Comparison of ENCODE assay signal across 10 cellular contexts in genomic region chr15:85584791-85585360, GRCh38.
DNase-seq lines count a peak whose midpoint lies in the region; ATAC-seq and TF ChIP-seq lines count a peak whose summit lies in the region.
"Had no signal": no experiment of that assay in that cellular context is flagged by ENCODE, and none has a peak within 500 bp of the region (broad histone marks: within the 10 kb centered on the region; RNA-seq: fewer than 3 reads in every experiment).

No MANE protein-coding gene starts in this region.

- H3K27ac Mint-ChIP-seq in immature natural killer cell (peak overlapping the region; percentile 55 to 93 (median 78)), progenitor cell of endocrine pancreas (no peak overlapping the region)

- H3K36me3 ChIP-seq in SU-DHL-6 (ENCODE audit: low read length) (peaks cover 33% of the 10 kb centered on the region; the same call in 1 of the 2 replicates), suprapubic skin (peaks cover 23% of the 10 kb centered on the region)

- H3K4me2 ChIP-seq in SU-DHL-6 (ENCODE audit: low read depth, low read length, poor library complexity, severe bottlenecking), result peak overlapping the region; percentile 56

- peaks cover 71% of the 10 kb centered on the region for H3K4me1 Mint-ChIP-seq in activated T-cell treated with anti-CD3 and anti-CD28 coated beads, Interleukin-2, amount 50 U/mL, for 4 hours (ENCODE audit: low read depth)
- H3K4me1 Mint-ChIP-seq in immature natural killer cell (peaks cover 71 to 89% of the 10 kb centered on the region in 2 donors), progenitor cell of endocrine pancreas (ENCODE audit: low read depth) (peaks cover 16% of the 10 kb centered on the region)

- TF ChIP-seq CTCF in SU-DHL-6 (IDR thresholded peaks at IDR 0.05; ENCODE audit: insufficient read depth, low read length, poor library complexity, severe bottlenecking) (no peak), suprapubic skin (IDR thresholded peaks at IDR 0.05) (no peak), progenitor cell of endocrine pancreas (IDR thresholded peaks at IDR 0.05; ENCODE audit: unreplicated experiment) (no peak)

- H3K27ac ChIP-seq in SU-DHL-6 (ENCODE audit: low read depth, low read length) (peak overlapping the region; percentile 65; the same call in 1 of the 2 replicates), suprapubic skin (no peak overlapping the region)

- no peak overlapping the region for H2AFZ ChIP-seq in SU-DHL-6 (ENCODE audit: low read depth, low read length, severe bottlenecking)

- H3K27me3 ChIP-seq in SU-DHL-6 (ENCODE audit: low read length), result no peaks in the 10 kb centered on the region
- H3K27me3 ChIP-seq in suprapubic skin, result no peaks in the 10 kb centered on the region

- 55% methylated on average over 5 of the region's 5 CpGs for WGBS in suprapubic skin

- H3K4me3 ChIP-seq in SU-DHL-6 (ENCODE audit: insufficient read depth, low read length, poor library complexity, severe bottlenecking) (no peak overlapping the region), suprapubic skin (peak overlapping the region; percentile 45)
- H3K4me3 ChIP-seq: mucosa of descending colon had no signal

- H3K4me1 ChIP-seq in suprapubic skin, result peaks cover 72% of the 10 kb centered on the region

- H4K20me1 ChIP-seq in SU-DHL-6 (ENCODE audit: low read depth, low read length), result peaks cover 3% of the 10 kb centered on the region; the same call in 1 of the 2 replicates

- peaks cover 52% of the 10 kb centered on the region for H3K36me3 Mint-ChIP-seq in activated T-cell treated with anti-CD3 and anti-CD28 coated beads, Interleukin-2, amount 50 U/mL, for 4 hours (ENCODE audit: insufficient read depth)
- H3K36me3 Mint-ChIP-seq in immature natural killer cell, result peaks cover 8 to 31% (median 14%) of the 10 kb centered on the region in 3 donors
- peaks cover 17% of the 10 kb centered on the region for H3K36me3 Mint-ChIP-seq in progenitor cell of endocrine pancreas (ENCODE audit: insufficient read depth)

- TF ChIP-seq EP300 in suprapubic skin (IDR thresholded peaks at IDR 0.05), result no peak

- H3K9ac ChIP-seq in SU-DHL-6 (ENCODE audit: low read length), result no peak overlapping the region

- ATAC-seq in activated T-cell treated with anti-CD3 and anti-CD28 coated beads, Interleukin-2, amount 50 U/mL, for 4 hours, result no peak
- ATAC-seq: mucosa of descending colon had no signal

- H3K27me3 Mint-ChIP-seq in activated T-cell treated with anti-CD3 and anti-CD28 coated beads, Interleukin-2, amount 50 U/mL, for 4 hours (ENCODE audit: low read depth), result no peaks in the 10 kb centered on the region
- H3K27me3 Mint-ChIP-seq in immature natural killer cell (ENCODE audit: low read depth in 3 of 3) (peaks cover 8 to 11% (median 9%) of the 10 kb centered on the region in 3 donors), progenitor cell of endocrine pancreas (no peaks in the 10 kb centered on the region)

- TF ChIP-seq POLR2A in suprapubic skin (IDR thresholded peaks at IDR 0.05), result no peak

- H3K9me3 Mint-ChIP-seq in activated T-cell treated with anti-CD3 and anti-CD28 coated beads, Interleukin-2, amount 50 U/mL, for 4 hours, result no peaks in the 10 kb centered on the region
- no peaks in the 10 kb centered on the region for H3K9me3 Mint-ChIP-seq in immature natural killer cell
- H3K9me3 Mint-ChIP-seq in progenitor cell of endocrine pancreas (ENCODE audit: low read depth), result no peaks in the 10 kb centered on the region
- H3K9me3 Mint-ChIP-seq: T-helper 1 cell treated with Interleukin-12 subunit alpha and Interleukin-12 subunit beta and Interleukin-4 antibody, amounts not matched to agents 30 μg/mL and 1 μg/mL, for 36 hours had no signal

- peaks cover 85% of the 10 kb centered on the region for H3K79me2 ChIP-seq in SU-DHL-6 (ENCODE audit: insufficient read depth, low read length)

- peaks cover 18% of the 10 kb centered on the region for H3F3A ChIP-seq in SU-DHL-6 (ENCODE audit: insufficient read depth)

- H3K9me2 ChIP-seq in SU-DHL-6 (replicated peaks; ENCODE audit: insufficient read depth, low read length), result no peaks in the 10 kb centered on the region

- DNase-seq in activated T-cell treated with anti-CD3 and anti-CD28 coated beads, Interleukin-2, amount 50 U/mL, for 4 hours, result no peak
- DNase-seq in activated T-cell treated with anti-CD3 and anti-CD28 coated beads, Interleukin-2, amount 50 U/mL, for 1 hour, result no peak
- DNase-seq in immature natural killer cell (peak in 1 of 3 donors; percentile 10), suprapubic skin (ENCODE audit: low spot score in 2 of 2) (no peak), HK-2 (ENCODE audit: unreplicated experiment) (no peak), progenitor cell of endocrine pancreas (ENCODE audit: low spot score, unreplicated experiment) (no peak), NAMALWA (ENCODE audit: low spot score) (no peak)

- peak overlapping the region; percentile 46 for H3K4me3 Mint-ChIP-seq in activated T-cell treated with anti-CD3 and anti-CD28 coated beads, Interleukin-2, amount 50 U/mL, for 4 hours
- H3K4me3 Mint-ChIP-seq in immature natural killer cell (peak overlapping the region; percentile 60 to 95 (median 93)), progenitor cell of endocrine pancreas (ENCODE audit: low read depth) (no peak overlapping the region)

- H3K9me3 ChIP-seq in SU-DHL-6 (ENCODE audit: insufficient read depth, low read length) (no peaks in the 10 kb centered on the region), suprapubic skin (no peaks in the 10 kb centered on the region)
- H3K9me3 ChIP-seq: mucosa of descending colon had no signal
